ENCODE assay signal across 7 cellular contexts in the genomic region with DNA sequence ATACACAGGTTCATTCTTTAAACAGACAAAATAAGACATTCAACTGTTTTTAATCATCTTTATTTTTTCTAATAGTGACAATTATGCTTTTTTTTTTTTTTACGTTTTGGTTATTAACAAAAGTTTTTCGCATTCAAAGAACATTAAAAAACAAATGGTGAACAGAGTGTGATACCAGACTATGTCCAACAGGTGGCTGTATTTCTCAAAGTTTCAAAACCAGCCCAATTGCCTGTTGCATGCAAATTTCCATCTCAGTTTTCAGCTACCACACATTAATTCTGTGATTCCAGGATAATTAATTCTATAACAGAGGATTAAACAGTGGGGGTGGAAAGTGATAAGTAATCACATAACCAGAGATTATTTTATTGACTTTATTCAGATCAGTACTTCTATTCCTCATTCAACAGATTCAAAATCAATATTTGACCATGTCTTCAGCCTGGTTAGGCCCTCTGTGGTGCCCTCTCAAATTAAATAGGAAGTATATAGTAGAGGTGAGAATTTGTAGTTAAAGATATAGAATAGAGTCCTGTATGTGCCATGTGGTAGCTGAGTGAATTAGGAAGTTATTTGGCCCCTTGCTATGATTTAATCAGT.
DNase-seq lines count a peak whose midpoint lies in the region; ATAC-seq, FAIRE-seq and TF ChIP-seq lines count a peak whose summit lies in the region.

No MANE protein-coding gene starts in this region.

- H3K27ac ChIP-seq in VCaP (no peak overlapping the region), vagina (no peak overlapping the region)

- peak; percentile 79 for TF ChIP-seq CTCF in VCaP (conservative IDR thresholded peaks at IDR 0.05)
- TF ChIP-seq CTCF in vagina (IDR thresholded peaks at IDR 0.05), result peak; percentile 37 to 68 (median 57)

- TF ChIP-seq POLR2A in vagina (IDR thresholded peaks at IDR 0.05), result no peak

- H3K4me1 ChIP-seq in vagina, result no peaks in the 10 kb centered on the region

- no peaks in the 10 kb centered on the region for H3K36me3 ChIP-seq in vagina

- peak; percentile 10 for DNase-seq in GM04503 (ENCODE audit: low read depth)
- DNase-seq in HuH-7 (ENCODE audit: low spot score), result peak; percentile 34
- no peak for DNase-seq in vagina (ENCODE audit: extremely low spot score in 2 of 2)

- ATAC-seq in GM21367 (IDR thresholded peaks at IDR 0.05; ENCODE audit: unreplicated experiment) (peak; percentile 79), HG02973 (IDR thresholded peaks at IDR 0.05; ENCODE audit: unreplicated experiment) (no peak)

- H3K9me3 ChIP-seq in vagina, result no peaks in the 10 kb centered on the region

- no peak overlapping the region for H3K4me3 ChIP-seq in vagina

- intact Hi-C loops in vagina (cut with DNase I), result loop anchor here (10.0 kb wide), 1 partner anchor 731 kb away; no protein-coding TSS in a partner anchor

- FAIRE-seq in islet of Langerhans (lab: Jason Lieb, UNC), result peak; percentile 93

- no peaks in the 10 kb centered on the region for H3K27me3 ChIP-seq in vagina

Comparison
In these comparisons a context has a peak if more than half of its experiments do, and no peak if none do; other contexts are left out.
1. DNase-seq: peak in GM04503 (single experiment) and HuH-7 (single experiment); none in vagina (0 of 2).